ENCODE assay signal across 1 cellular context in the genomic region with DNA sequence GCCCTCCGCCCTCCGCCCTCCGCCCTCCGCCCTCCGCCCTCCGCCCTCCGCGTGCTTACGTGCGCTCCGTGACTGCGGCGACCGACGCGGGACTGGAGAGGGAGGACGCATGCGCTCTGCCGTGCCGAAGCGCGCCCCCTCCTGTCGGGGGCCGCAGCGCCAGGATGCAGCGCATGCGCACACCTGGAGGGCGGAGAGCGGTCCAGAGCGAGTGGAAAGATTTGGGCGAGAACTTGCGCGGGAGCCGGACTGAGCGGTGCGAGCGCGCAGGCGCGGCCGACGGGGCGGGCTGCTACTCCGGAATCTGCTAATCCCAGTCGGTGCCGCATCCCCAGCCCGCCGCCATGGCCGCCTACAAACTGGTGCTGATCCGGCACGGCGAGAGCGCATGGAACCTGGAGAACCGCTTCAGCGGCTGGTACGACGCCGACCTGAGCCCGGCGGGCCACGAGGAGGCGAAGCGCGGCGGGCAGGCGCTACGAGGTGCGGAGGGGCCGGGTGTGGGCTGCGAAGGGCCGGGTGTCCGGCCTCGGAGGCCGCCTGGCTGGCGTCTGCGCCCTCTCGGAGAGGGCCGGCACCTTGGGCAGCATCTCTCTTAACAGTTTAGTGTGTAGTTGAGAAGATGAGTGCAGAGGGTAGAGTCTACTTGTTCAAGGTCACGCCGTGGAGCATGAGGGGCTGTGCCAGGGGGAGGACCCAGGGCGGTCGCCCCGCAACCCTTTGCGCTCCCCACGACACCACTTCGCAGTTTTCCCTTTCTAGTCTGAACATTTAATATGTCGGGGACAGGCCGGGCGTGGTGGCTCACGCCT.
TF ChIP-seq lines count a peak whose summit lies in the region.

A gene (plus strand): TSS at position 228 of the 812 bp plus-strand sequence. CDS start 117 bp downstream, at position 345.

TF ChIP-seq in HepG2, 621 proteins besides CTCF, POLR2A, EP300 and RAD21 (continued from another document and continues in another):
- TF ChIP-seq, protein P1, sequence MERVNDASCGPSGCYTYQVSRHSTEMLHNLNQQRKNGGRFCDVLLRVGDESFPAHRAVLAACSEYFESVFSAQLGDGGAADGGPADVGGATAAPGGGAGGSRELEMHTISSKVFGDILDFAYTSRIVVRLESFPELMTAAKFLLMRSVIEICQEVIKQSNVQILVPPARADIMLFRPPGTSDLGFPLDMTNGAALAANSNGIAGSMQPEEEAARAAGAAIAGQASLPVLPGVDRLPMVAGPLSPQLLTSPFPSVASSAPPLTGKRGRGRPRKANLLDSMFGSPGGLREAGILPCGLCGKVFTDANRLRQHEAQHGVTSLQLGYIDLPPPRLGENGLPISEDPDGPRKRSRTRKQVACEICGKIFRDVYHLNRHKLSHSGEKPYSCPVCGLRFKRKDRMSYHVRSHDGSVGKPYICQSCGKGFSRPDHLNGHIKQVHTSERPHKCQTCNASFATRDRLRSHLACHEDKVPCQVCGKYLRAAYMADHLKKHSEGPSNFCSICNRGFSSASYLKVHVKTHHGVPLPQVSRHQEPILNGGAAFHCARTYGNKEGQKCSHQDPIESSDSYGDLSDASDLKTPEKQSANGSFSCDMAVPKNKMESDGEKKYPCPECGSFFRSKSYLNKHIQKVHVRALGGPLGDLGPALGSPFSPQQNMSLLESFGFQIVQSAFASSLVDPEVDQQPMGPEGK (CRISPR knock-in tag; IDR thresholded peaks at IDR 0.05): peak; percentile 77
- TF ChIP-seq SNRNP70 (IDR thresholded peaks at IDR 0.05; ENCODE audit: low read depth, low read length) (no peak), ATM (IDR thresholded peaks at IDR 0.05; ENCODE audit: borderline replicate concordance) (no peak), REPIN1 (CRISPR knock-in tag; IDR thresholded peaks at IDR 0.05; ENCODE audit: borderline replicate concordance, low read depth) (peak; percentile 51; the same call in 1 of the 2 replicates), JARID2 (CRISPR knock-in tag; IDR thresholded peaks at IDR 0.05; ENCODE audit: insufficient replicate concordance) (no peak), POLR2AphosphoS5 (IDR thresholded peaks at IDR 0.05; ENCODE audit: low read depth, low read length) (peak; percentile 61), NFRKB (IDR thresholded peaks at IDR 0.05) (no peak), YY1 (IDR thresholded peaks at IDR 0.05; ENCODE audit: insufficient read depth, insufficient replicate concordance, low read depth, low read length) (peak; percentile 83), AHR (CRISPR knock-in tag; IDR thresholded peaks at IDR 0.05) (0 out of 2 replicates have a peak, but pooled peaks have one; percentile 77), TBX2 (CRISPR knock-in tag; IDR thresholded peaks at IDR 0.05; ENCODE audit: borderline replicate concordance) (peak; percentile 77), ZFX (CRISPR knock-in tag; IDR thresholded peaks at IDR 0.05; ENCODE audit: low read depth) (peak; percentile 66), ZC3H13 (CRISPR knock-in tag; IDR thresholded peaks at IDR 0.05) (no peak), ZNF883 (CRISPR knock-in tag; IDR thresholded peaks at IDR 0.05; ENCODE audit: not compliant biosample characterization) (peak; percentile 86), ZNF350 (CRISPR knock-in tag; IDR thresholded peaks at IDR 0.05; ENCODE audit: borderline replicate concordance, low read depth) (no peak), PHF5A (CRISPR knock-in tag; IDR thresholded peaks at IDR 0.05; ENCODE audit: low read depth, unreplicated experiment) (peak; percentile 88), ZFP37 (CRISPR knock-in tag; IDR thresholded peaks at IDR 0.05; ENCODE audit: borderline replicate concordance) (peak; percentile 37; the same call in 1 of the 2 replicates), WIZ (CRISPR knock-in tag; IDR thresholded peaks at IDR 0.05) (0 out of 2 replicates have a peak, but pooled peaks have one; percentile 48), CHD2 (IDR thresholded peaks at IDR 0.05; ENCODE audit: low read depth, low read length) (peak; percentile 63)
- TF ChIP-seq, protein P2, sequence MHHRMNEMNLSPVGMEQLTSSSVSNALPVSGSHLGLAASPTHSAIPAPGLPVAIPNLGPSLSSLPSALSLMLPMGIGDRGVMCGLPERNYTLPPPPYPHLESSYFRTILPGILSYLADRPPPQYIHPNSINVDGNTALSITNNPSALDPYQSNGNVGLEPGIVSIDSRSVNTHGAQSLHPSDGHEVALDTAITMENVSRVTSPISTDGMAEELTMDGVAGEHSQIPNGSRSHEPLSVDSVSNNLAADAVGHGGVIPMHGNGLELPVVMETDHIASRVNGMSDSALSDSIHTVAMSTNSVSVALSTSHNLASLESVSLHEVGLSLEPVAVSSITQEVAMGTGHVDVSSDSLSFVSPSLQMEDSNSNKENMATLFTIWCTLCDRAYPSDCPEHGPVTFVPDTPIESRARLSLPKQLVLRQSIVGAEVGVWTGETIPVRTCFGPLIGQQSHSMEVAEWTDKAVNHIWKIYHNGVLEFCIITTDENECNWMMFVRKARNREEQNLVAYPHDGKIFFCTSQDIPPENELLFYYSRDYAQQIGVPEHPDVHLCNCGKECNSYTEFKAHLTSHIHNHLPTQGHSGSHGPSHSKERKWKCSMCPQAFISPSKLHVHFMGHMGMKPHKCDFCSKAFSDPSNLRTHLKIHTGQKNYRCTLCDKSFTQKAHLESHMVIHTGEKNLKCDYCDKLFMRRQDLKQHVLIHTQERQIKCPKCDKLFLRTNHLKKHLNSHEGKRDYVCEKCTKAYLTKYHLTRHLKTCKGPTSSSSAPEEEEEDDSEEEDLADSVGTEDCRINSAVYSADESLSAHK (CRISPR knock-in tag; IDR thresholded peaks at IDR 0.05; ENCODE audit: borderline replicate concordance): no peak
- TF ChIP-seq, protein P3, sequence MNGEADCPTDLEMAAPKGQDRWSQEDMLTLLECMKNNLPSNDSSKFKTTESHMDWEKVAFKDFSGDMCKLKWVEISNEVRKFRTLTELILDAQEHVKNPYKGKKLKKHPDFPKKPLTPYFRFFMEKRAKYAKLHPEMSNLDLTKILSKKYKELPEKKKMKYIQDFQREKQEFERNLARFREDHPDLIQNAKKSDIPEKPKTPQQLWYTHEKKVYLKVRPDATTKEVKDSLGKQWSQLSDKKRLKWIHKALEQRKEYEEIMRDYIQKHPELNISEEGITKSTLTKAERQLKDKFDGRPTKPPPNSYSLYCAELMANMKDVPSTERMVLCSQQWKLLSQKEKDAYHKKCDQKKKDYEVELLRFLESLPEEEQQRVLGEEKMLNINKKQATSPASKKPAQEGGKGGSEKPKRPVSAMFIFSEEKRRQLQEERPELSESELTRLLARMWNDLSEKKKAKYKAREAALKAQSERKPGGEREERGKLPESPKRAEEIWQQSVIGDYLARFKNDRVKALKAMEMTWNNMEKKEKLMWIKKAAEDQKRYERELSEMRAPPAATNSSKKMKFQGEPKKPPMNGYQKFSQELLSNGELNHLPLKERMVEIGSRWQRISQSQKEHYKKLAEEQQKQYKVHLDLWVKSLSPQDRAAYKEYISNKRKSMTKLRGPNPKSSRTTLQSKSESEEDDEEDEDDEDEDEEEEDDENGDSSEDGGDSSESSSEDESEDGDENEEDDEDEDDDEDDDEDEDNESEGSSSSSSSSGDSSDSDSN (CRISPR knock-in tag; IDR thresholded peaks at IDR 0.05): 0 out of 2 replicates have a peak, but pooled peaks have one; percentile 48
- TF ChIP-seq, protein P4, sequence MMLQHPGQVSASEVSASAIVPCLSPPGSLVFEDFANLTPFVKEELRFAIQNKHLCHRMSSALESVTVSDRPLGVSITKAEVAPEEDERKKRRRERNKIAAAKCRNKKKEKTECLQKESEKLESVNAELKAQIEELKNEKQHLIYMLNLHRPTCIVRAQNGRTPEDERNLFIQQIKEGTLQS (CRISPR knock-in tag; IDR thresholded peaks at IDR 0.05): peak; percentile 56; the same call in 1 of the 2 replicates
- TF ChIP-seq, protein P5, sequence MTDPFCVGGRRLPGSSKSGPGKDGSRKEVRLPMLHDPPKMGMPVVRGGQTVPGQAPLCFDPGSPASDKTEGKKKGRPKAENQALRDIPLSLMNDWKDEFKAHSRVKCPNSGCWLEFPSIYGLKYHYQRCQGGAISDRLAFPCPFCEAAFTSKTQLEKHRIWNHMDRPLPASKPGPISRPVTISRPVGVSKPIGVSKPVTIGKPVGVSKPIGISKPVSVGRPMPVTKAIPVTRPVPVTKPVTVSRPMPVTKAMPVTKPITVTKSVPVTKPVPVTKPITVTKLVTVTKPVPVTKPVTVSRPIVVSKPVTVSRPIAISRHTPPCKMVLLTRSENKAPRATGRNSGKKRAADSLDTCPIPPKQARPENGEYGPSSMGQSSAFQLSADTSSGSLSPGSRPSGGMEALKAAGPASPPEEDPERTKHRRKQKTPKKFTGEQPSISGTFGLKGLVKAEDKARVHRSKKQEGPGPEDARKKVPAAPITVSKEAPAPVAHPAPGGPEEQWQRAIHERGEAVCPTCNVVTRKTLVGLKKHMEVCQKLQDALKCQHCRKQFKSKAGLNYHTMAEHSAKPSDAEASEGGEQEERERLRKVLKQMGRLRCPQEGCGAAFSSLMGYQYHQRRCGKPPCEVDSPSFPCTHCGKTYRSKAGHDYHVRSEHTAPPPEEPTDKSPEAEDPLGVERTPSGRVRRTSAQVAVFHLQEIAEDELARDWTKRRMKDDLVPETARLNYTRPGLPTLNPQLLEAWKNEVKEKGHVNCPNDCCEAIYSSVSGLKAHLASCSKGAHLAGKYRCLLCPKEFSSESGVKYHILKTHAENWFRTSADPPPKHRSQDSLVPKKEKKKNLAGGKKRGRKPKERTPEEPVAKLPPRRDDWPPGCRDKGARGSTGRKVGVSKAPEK (CRISPR knock-in tag; IDR thresholded peaks at IDR 0.05; ENCODE audit: borderline replicate concordance): no peak
- TF ChIP-seq, protein P6, sequence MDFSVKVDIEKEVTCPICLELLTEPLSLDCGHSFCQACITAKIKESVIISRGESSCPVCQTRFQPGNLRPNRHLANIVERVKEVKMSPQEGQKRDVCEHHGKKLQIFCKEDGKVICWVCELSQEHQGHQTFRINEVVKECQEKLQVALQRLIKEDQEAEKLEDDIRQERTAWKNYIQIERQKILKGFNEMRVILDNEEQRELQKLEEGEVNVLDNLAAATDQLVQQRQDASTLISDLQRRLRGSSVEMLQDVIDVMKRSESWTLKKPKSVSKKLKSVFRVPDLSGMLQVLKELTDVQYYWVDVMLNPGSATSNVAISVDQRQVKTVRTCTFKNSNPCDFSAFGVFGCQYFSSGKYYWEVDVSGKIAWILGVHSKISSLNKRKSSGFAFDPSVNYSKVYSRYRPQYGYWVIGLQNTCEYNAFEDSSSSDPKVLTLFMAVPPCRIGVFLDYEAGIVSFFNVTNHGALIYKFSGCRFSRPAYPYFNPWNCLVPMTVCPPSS (IDR thresholded peaks at IDR 0.05): no peak
- TF ChIP-seq, protein P7, sequence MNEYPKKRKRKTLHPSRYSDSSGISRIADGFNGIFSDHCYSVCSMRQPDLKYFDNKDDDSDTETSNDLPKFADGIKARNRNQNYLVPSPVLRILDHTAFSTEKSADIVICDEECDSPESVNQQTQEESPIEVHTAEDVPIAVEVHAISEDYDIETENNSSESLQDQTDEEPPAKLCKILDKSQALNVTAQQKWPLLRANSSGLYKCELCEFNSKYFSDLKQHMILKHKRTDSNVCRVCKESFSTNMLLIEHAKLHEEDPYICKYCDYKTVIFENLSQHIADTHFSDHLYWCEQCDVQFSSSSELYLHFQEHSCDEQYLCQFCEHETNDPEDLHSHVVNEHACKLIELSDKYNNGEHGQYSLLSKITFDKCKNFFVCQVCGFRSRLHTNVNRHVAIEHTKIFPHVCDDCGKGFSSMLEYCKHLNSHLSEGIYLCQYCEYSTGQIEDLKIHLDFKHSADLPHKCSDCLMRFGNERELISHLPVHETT (CRISPR knock-in tag; conservative IDR thresholded peaks at IDR 0.05): peak; percentile 71
- TF ChIP-seq, protein P8, sequence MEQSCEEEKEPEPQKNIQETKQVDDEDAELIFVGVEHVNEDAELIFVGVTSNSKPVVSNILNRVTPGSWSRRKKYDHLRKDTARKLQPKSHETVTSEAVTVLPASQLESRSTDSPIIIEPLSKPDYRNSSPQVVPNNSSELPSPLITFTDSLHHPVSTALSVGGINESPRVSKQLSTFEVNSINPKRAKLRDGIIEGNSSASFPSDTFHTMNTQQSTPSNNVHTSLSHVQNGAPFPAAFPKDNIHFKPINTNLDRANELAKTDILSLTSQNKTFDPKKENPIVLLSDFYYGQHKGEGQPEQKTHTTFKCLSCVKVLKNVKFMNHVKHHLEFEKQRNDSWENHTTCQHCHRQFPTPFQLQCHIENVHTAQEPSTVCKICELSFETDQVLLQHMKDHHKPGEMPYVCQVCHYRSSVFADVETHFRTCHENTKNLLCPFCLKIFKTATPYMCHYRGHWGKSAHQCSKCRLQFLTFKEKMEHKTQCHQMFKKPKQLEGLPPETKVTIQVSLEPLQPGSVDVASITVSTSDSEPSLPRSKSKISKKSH (CRISPR knock-in tag; IDR thresholded peaks at IDR 0.05; ENCODE audit: borderline replicate concordance): 0 out of 2 replicates have a peak, but pooled peaks have one; percentile 9
- TF ChIP-seq, protein P9, sequence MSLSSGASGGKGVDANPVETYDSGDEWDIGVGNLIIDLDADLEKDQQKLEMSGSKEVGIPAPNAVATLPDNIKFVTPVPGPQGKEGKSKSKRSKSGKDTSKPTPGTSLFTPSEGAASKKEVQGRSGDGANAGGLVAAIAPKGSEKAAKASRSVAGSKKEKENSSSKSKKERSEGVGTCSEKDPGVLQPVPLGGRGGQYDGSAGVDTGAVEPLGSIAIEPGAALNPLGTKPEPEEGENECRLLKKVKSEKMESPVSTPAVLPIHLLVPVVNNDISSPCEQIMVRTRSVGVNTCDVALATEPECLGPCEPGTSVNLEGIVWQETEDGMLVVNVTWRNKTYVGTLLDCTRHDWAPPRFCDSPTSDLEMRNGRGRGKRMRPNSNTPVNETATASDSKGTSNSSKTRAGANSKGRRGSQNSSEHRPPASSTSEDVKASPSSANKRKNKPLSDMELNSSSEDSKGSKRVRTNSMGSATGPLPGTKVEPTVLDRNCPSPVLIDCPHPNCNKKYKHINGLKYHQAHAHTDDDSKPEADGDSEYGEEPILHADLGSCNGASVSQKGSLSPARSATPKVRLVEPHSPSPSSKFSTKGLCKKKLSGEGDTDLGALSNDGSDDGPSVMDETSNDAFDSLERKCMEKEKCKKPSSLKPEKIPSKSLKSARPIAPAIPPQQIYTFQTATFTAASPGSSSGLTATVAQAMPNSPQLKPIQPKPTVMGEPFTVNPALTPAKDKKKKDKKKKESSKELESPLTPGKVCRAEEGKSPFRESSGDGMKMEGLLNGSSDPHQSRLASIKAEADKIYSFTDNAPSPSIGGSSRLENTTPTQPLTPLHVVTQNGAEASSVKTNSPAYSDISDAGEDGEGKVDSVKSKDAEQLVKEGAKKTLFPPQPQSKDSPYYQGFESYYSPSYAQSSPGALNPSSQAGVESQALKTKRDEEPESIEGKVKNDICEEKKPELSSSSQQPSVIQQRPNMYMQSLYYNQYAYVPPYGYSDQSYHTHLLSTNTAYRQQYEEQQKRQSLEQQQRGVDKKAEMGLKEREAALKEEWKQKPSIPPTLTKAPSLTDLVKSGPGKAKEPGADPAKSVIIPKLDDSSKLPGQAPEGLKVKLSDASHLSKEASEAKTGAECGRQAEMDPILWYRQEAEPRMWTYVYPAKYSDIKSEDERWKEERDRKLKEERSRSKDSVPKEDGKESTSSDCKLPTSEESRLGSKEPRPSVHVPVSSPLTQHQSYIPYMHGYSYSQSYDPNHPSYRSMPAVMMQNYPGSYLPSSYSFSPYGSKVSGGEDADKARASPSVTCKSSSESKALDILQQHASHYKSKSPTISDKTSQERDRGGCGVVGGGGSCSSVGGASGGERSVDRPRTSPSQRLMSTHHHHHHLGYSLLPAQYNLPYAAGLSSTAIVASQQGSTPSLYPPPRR (CRISPR knock-in tag; IDR thresholded peaks at IDR 0.05; ENCODE audit: borderline replicate concordance): no peak
